ENCODE assay signal across 1 cellular context in the genomic region with DNA sequence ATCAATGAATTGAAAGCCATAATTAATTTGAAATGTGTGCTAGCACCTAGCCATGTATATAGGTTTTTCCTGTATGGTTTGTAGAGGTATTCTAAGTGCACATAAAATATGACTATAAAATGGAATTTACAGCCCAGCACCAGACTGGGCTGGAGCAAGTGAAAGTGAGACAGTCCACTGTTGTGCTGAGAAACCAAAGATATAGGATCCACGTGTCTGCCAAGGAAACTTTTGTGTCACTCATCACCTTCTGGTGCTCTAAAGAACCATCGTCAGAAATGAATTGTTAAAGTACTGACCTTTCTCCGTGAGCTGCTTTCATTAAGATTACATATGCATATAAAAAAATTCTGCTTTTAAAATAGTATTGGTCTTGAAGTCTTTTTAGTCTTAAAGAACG.
TF ChIP-seq lines count a peak whose summit lies in the region.

No MANE protein-coding gene starts in this region.

TF ChIP-seq in WTC11, 78 proteins besides CTCF, POLR2A, EP300 and RAD21 (continued from another document):
- TF ChIP-seq, protein P1, sequence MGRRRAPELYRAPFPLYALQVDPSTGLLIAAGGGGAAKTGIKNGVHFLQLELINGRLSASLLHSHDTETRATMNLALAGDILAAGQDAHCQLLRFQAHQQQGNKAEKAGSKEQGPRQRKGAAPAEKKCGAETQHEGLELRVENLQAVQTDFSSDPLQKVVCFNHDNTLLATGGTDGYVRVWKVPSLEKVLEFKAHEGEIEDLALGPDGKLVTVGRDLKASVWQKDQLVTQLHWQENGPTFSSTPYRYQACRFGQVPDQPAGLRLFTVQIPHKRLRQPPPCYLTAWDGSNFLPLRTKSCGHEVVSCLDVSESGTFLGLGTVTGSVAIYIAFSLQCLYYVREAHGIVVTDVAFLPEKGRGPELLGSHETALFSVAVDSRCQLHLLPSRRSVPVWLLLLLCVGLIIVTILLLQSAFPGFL (CRISPR knock-in tag; IDR thresholded peaks at IDR 0.05; ENCODE audit: borderline replicate concordance) = no peak
- TF ChIP-seq, protein P2, sequence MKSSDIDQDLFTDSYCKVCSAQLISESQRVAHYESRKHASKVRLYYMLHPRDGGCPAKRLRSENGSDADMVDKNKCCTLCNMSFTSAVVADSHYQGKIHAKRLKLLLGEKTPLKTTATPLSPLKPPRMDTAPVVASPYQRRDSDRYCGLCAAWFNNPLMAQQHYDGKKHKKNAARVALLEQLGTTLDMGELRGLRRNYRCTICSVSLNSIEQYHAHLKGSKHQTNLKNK (CRISPR knock-in tag; IDR thresholded peaks at IDR 0.05) = no peak
- no peak for TF ChIP-seq SP1 (CRISPR knock-in tag; conservative IDR thresholded peaks at IDR 0.05)
- no peak for TF ChIP-seq TEAD4 (CRISPR knock-in tag; IDR thresholded peaks at IDR 0.05)
- no peak for TF ChIP-seq FOXK1 (CRISPR knock-in tag; IDR thresholded peaks at IDR 0.05)
- TF ChIP-seq RORB (CRISPR knock-in tag; IDR thresholded peaks at IDR 0.05) = no peak
